In the genomic region with DNA sequence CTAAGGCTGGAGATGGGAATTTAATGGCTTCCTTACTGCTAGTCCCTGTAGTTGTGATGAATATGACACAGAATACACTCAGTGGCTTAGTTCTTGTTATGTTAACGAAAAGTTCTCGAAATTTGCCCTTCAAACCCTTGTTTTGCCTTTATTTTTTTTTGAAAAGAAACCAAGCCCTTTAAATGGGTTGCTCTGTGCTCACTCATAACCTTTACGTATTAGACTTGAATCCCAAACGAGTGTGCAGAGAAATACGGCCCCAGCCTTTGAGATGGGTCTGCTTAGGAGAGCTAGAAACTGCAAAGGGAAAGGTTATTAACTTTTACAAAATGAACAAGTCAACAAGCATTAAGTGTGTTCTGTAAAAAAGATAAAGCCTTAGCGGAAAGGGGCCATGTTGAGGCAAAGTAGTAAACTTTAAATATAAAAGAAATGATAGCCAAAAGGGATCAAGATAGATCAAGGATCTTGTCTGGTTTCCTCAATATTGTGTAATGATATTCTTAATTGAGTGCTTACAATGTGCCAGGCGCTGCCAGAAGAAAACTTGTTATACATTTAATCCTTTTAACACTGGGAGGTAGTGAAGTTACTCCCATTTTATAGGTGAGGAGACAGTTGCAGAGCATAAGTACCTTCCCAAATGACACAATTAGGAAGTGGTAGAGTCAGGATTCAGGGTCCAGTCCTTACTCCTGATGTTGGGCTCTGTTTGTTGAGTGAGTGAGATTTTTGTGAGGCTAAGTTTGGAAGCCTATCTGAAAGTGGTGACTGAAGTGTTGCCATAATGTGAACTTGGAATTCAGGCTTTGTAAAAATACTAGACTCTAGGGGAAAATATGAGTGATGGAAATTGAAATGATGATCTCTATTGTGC, we compare ENCODE assay signal across 8 cellular contexts. TPM values are rescaled to one million over a fixed set of nuclear protein-coding genes. Genes with fewer than 3 reads are reported as not detected.
DNase-seq lines count a peak whose midpoint lies in the region; ATAC-seq and TF ChIP-seq lines count a peak whose summit lies in the region.

No MANE protein-coding gene starts in this region.

- DNase-seq in activated CD4-positive, alpha-beta T cell treated with anti-CD3 and anti-CD28 coated beads, Interleukin-2, amount 10 ng/mL, durations not matched to agents 24 days and 14 days: peak; percentile 70
- no peak for DNase-seq in activated CD4-positive, alpha-beta T cell treated with anti-CD3 and anti-CD28 coated beads for 1 hour
- no peak for DNase-seq in T-cell
- no peak for DNase-seq in fibroblast of mammary gland (ENCODE audit: low read depth)
- DNase-seq in prostate gland (ENCODE audit: low spot score): no peak
- no peak for DNase-seq in HK-2 (ENCODE audit: unreplicated experiment)

- POLR2A ChIA-PET in T-cell (lab: Charles Lee): no interaction called here

- H3K9me3 Mint-ChIP-seq in activated CD4-positive, alpha-beta T cell treated with anti-CD3 and anti-CD28 coated beads, Interleukin-2, amount 10 ng/mL, durations not matched to agents 24 days and 14 days: no peaks in the 10 kb centered on the region
- no peaks in the 10 kb centered on the region for H3K9me3 Mint-ChIP-seq in T-cell

- intact Hi-C loops in activated CD4-positive, alpha-beta T cell treated with anti-CD3 and anti-CD28 coated beads, Interleukin-2, amount 10 ng/mL, durations not matched to agents 24 days and 14 days (cut with micrococcal nuclease): loop anchor here (1.0 to 5.0 kb wide), 8 partner anchors 9 to 592 kb away; partner anchors contain the start of genes EEA1 and UBE2N
- intact Hi-C loops in prostate gland (cut with DNase I): loop anchor here (5.0 to 10.0 kb wide), 4 partner anchors 202 to 452 kb away; partner anchors contain the start of gene EEA1

- H3K27me3 Mint-ChIP-seq in activated CD4-positive, alpha-beta T cell treated with anti-CD3 and anti-CD28 coated beads, Interleukin-2, amount 10 ng/mL, durations not matched to agents 24 days and 14 days: no peaks in the 10 kb centered on the region
- no peaks in the 10 kb centered on the region for H3K27me3 Mint-ChIP-seq in T-cell

- peak overlapping the region; percentile 100 for H3K27ac Mint-ChIP-seq in activated CD4-positive, alpha-beta T cell treated with anti-CD3 and anti-CD28 coated beads, Interleukin-2, amount 10 ng/mL, durations not matched to agents 24 days and 14 days
- H3K27ac Mint-ChIP-seq in T-cell: peak overlapping the region; percentile 99 to 100

- peak overlapping the region; percentile 94 to 97 for H3K27ac ChIP-seq in prostate gland

- TF ChIP-seq CTCF in fibroblast of mammary gland (conservative IDR thresholded peaks at IDR 0.05; ENCODE audit: control insufficient read depth, insufficient read depth, low read depth, low read length): no peak
- TF ChIP-seq CTCF in prostate gland (IDR thresholded peaks at IDR 0.05): no peak

- no peaks in the 10 kb centered on the region for H3K4me1 ChIP-seq in prostate gland (replicated peaks)

- peaks cover 20% of the 10 kb centered on the region for H3K36me3 Mint-ChIP-seq in activated CD4-positive, alpha-beta T cell treated with anti-CD3 and anti-CD28 coated beads, Interleukin-2, amount 10 ng/mL, durations not matched to agents 24 days and 14 days (ENCODE audit: low read depth)
- peaks cover 4% of the 10 kb centered on the region for H3K36me3 Mint-ChIP-seq in T-cell

- 2% methylated on average over 7 of the region's 7 CpGs for WGBS in prostate gland

- no peak for TF ChIP-seq POLR2A in prostate gland (IDR thresholded peaks at IDR 0.05)

- H3K36me3 ChIP-seq in prostate gland: no peaks in the 10 kb centered on the region

- H3K27me3 ChIP-seq in prostate gland (replicated peaks; ENCODE audit: insufficient read depth): no peaks in the 10 kb centered on the region

- H3K4me1 Mint-ChIP-seq in activated CD4-positive, alpha-beta T cell treated with anti-CD3 and anti-CD28 coated beads, Interleukin-2, amount 10 ng/mL, durations not matched to agents 24 days and 14 days: peaks cover 37% of the 10 kb centered on the region
- H3K4me1 Mint-ChIP-seq in T-cell: peaks cover 48 to 60% (median 49%) of the 10 kb centered on the region in 3 donors

- no peak for ATAC-seq in T-cell (replicated peaks in 1 of 4)
- no peak for ATAC-seq in GM21619 (IDR thresholded peaks at IDR 0.05; ENCODE audit: unreplicated experiment)
- no peak for ATAC-seq in HG02884 (IDR thresholded peaks at IDR 0.05; ENCODE audit: unreplicated experiment)

- no peaks in the 10 kb centered on the region for H3K9me3 ChIP-seq in prostate gland

- H3K4me3 ChIP-seq in fibroblast of mammary gland (ENCODE audit: control insufficient read depth, low read depth, low read length): peak overlapping the region; percentile 79
- peak overlapping the region; percentile 87 to 93 for H3K4me3 ChIP-seq in prostate gland

- peak overlapping the region; percentile 100 for H3K4me3 Mint-ChIP-seq in activated CD4-positive, alpha-beta T cell treated with anti-CD3 and anti-CD28 coated beads, Interleukin-2, amount 10 ng/mL, durations not matched to agents 24 days and 14 days
- H3K4me3 Mint-ChIP-seq in T-cell: peak overlapping the region; percentile 100

- CTCF ChIA-PET in T-cell (lab: Charles Lee): interaction anchor here (0.6 to 3.5 kb wide), 14 partner anchors 10 to 722 kb away, joined by 3 to 17 read pairs (median 4); no protein-coding TSS in a partner anchor

RNA-seq across cellular contexts. Expression of gene NUDT4, which starts 1.9 kb away (rescaled TPM):
- total RNA-seq in activated CD4-positive, alpha-beta T cell treated with anti-CD3 and anti-CD28 coated beads, Interleukin-2, amount 10 ng/mL, durations not matched to agents 24 days and 14 days: 86.6 and 94.5 TPM in 2 replicates
- total RNA-seq in T-cell (10 to 100 TPM; 40.7 to 85.2 (median 46.0) TPM), prostate gland (100 to 1,000 TPM; 138 to 241 TPM)
